Comparison of ENCODE assay signal across 11 cellular contexts in the genomic region with DNA sequence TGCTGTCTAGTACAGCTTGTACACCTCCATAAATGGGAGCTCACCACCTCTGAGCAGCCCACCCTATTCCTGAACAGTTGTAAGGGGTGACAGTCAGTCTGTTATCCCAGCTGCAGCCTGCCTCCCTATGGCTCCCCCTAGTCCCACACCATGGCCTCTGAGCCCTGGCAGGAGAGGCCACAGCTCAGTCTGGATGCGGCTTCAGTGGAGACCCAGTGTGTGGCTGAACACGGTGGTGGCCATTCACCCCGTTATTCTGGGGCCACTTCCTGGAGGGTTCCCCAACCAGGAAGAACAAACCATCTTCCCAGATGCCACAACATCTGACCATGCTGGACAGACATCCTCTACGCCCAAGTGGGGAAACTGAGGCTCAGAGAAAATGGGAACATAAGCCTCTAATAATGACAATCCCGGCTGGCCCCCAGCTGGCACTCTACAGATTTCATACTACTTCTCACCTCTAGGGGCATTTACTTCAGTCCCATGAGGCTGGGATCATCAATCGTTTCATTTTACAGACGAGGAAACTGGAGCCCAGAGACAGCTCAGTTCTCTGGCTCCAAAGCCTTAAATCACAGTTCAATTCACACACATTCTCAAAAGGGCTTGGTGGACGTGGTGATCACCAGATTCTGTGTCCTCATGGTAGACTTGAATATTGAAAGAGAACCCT. TPM values are rescaled to one million over a fixed set of nuclear protein-coding genes. Genes with fewer than 3 reads are reported as not detected.
DNase-seq lines count a peak whose midpoint lies in the region; ATAC-seq and TF ChIP-seq lines count a peak whose summit lies in the region.
"Had no signal": no experiment of that assay in that cellular context is flagged by ENCODE, and none has a peak within 500 bp of the region (broad histone marks: within the 10 kb centered on the region; RNA-seq: fewer than 3 reads in every experiment).

No MANE protein-coding gene starts in this region.

- no peak overlapping the region for H3K27ac ChIP-seq in left ventricle myocardium inferior (replicated peaks)
- H3K27ac ChIP-seq in OCI-LY7 (ENCODE audit: low read depth, low read length, poor library complexity, severe bottlenecking) = no peak overlapping the region
- H3K27ac ChIP-seq in aorta (ENCODE audit: low read depth in 1 of 2, low read length in 2 of 2) = no peak overlapping the region

- H3K9me3 ChIP-seq in left ventricle myocardium inferior (replicated peaks) (no peaks in the 10 kb centered on the region), OCI-LY7 (ENCODE audit: low read length) (no peaks in the 10 kb centered on the region), aorta (ENCODE audit: control insufficient read depth, low read length) (no peaks in the 10 kb centered on the region)
- H3K9me3 ChIP-seq: mucosa of descending colon had no signal

- H3K79me2 ChIP-seq in OCI-LY7 (ENCODE audit: insufficient read depth, low read depth, low read length) = no peaks in the 10 kb centered on the region

- peaks cover 7% of the 10 kb centered on the region for H3K27me3 ChIP-seq in left ventricle myocardium inferior (ENCODE audit: low read depth)
- H3K27me3 ChIP-seq in aorta (ENCODE audit: control insufficient read depth in 1 of 2, insufficient read depth in 2 of 2, low read length in 1 of 2) = peaks cover 0 to 2% of the 10 kb centered on the region in 2 donors

- no peak overlapping the region for H3K4me3 ChIP-seq in left ventricle myocardium inferior
- no peak overlapping the region for H3K4me3 ChIP-seq in OCI-LY7 (ENCODE audit: low read depth, low read length, poor library complexity, severe bottlenecking)
- no peak overlapping the region for H3K4me3 ChIP-seq in aorta (ENCODE audit: low read length in 2 of 2)
- H3K4me3 ChIP-seq: mucosa of descending colon had no signal

- DNase-seq in left ventricle myocardium superior = peak; percentile 20
- no peak for DNase-seq in left ventricle myocardium inferior
- DNase-seq in OCI-LY7 (ENCODE audit: low spot score) = peak; percentile 40
- DNase-seq in aorta = peak; percentile 9 to 37
- no peak for DNase-seq in putamen (ENCODE audit: low spot score)
- DNase-seq in activated T-cell treated with anti-CD3 and anti-CD28 coated beads, Interleukin-2, amount 50 U/mL, for 1 hour = no peak
- DNase-seq: effector CD4-positive, alpha-beta T cell; NCI-H1105 treated with DMSO at 0.1 percent for 48 hours had no signal

- no TSS peak for BruUV-seq in OCI-LY7 (replicated peaks; lab: Mats Ljungman, UMichigan)

- WGBS in aorta, 2 donors = 63 to 65% methylated on average over 8 of the region's 8 CpGs

- CTCF ChIA-PET in OCI-LY7 (lab: Charles Lee; ENCODE audit: unreplicated experiment) = interaction anchor here (0.5 to 0.8 kb wide), 2 partner anchors 11 to 40 kb away, joined by 4 to 20 read pairs; no protein-coding TSS in a partner anchor

- POLR2A ChIA-PET in OCI-LY7 (lab: Charles Lee) = interaction anchor here (0.6 kb wide), 1 partner anchor 659 kb away, joined by 4 read pairs; no protein-coding TSS in a partner anchor

- no peaks in the 10 kb centered on the region for H4K20me1 ChIP-seq in OCI-LY7 (ENCODE audit: insufficient read depth, low read length)

- H2AFZ ChIP-seq in OCI-LY7 (ENCODE audit: low read length) = no peak overlapping the region

- H3K36me3 ChIP-seq in left ventricle myocardium inferior (no peaks in the 10 kb centered on the region), OCI-LY7 (ENCODE audit: insufficient read depth, low read length) (no peaks in the 10 kb centered on the region), aorta (ENCODE audit: control insufficient read depth in 1 of 2, insufficient read depth in 2 of 2, low read length in 1 of 2) (no peaks in the 10 kb centered on the region)

- H3K4me2 ChIP-seq in OCI-LY7 (ENCODE audit: low read length) = no peak overlapping the region

- intact Hi-C loops in left ventricle myocardium superior (cut with micrococcal nuclease) (loop anchor here (5.0 kb wide), 1 partner anchor 42 kb away; no protein-coding TSS in a partner anchor), left ventricle myocardium inferior (cut with micrococcal nuclease) (loop anchor here (2.0 kb wide), 1 partner anchor 39 kb away; no protein-coding TSS in a partner anchor), OCI-LY7 (cut with micrococcal nuclease; ENCODE audit: unreplicated experiment) (loop anchor here (1.0 kb wide), 1 partner anchor 40 kb away; no protein-coding TSS in a partner anchor), aorta (cut with DNase I) (loop anchor here in 1 of 2 donors (5.0 kb wide), 3 partner anchors 287 to 652 kb away; no protein-coding TSS in a partner anchor)

- ATAC-seq in left ventricle myocardium superior (no peak), esophagus mucosa (peak; percentile 4), aorta (ENCODE audit: low FRiP score) (no peak), HG02571 (IDR thresholded peaks at IDR 0.05; ENCODE audit: unreplicated experiment) (no peak)
- ATAC-seq: mucosa of descending colon had no signal

- H3K4me1 ChIP-seq in left ventricle myocardium inferior (peaks cover 18% of the 10 kb centered on the region), OCI-LY7 (ENCODE audit: insufficient read depth, low read length, poor library complexity, severe bottlenecking) (no peaks in the 10 kb centered on the region), aorta (ENCODE audit: control insufficient read depth in 1 of 2, insufficient read depth in 2 of 2, low read length in 2 of 2) (no peaks in the 10 kb centered on the region)

- no peaks in the 10 kb centered on the region for H3K9me2 ChIP-seq in OCI-LY7 (ENCODE audit: insufficient read depth, low read length)

- TF ChIP-seq CTCF in left ventricle myocardium inferior (IDR thresholded peaks at IDR 0.05; ENCODE audit: borderline replicate concordance) (no peak), OCI-LY7 (conservative IDR thresholded peaks at IDR 0.05; ENCODE audit: low read length) (peak; percentile 71)

RNA-seq across cellular contexts. Expression of a gene that starts 9.3 kb away (rescaled TPM):
- total RNA-seq in left ventricle myocardium superior (37.0 TPM), left ventricle myocardium inferior (59.1 TPM), OCI-LY7 (2022) (not detected in 2 replicates), esophagus mucosa (2.0 TPM), aorta (1 to 10 TPM; 3.1 to 8.6 TPM)
- not detected in 2 replicates for total RNA-seq in OCI-LY7 (2014; rRNA removed; shearing (Covaris generic))
- under 1 TPM; 0.50 to 0.61 TPM for polyA plus RNA-seq in aorta

Comparison
In these comparisons a context has a peak if more than half of its experiments do, and no peak if none do; other contexts are left out.
1. DNase-seq: peak in left ventricle myocardium superior (single experiment), OCI-LY7 (single experiment) and aorta (2 of 2); none in left ventricle myocardium inferior (single experiment), putamen (single experiment) and activated T-cell treated with anti-CD3 and anti-CD28 coated beads, Interleukin-2, amount 50 U/mL, for 1 hour (single experiment).